In the genomic region with DNA sequence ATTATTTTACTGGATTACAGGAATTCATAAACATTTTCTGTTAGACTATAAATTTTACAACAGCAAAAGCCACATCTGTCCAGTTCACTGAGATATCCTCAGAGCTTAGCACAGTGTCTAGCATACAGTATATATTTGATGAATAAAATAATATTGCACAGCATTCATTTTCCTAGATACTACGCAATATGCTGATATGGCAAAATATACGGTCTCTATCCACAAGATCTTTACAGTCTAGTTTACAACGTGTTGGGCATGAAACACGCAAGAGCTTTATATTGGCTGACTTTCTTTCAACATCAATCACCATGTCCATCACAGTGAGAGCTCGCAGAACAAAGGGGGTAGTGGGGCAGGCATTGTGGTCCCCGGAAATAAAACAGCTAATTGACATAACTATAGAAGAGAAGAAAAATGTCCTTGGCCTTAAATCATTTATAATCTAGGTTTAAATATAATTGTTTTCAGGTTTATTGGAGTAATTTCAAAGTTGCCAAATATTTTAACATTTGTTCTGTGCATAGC, we compare ENCODE assay signal across 20 cellular contexts. TPM values are rescaled to one million over a fixed set of nuclear protein-coding genes. Genes with fewer than 3 reads are reported as not detected.
DNase-seq lines count a peak whose midpoint lies in the region; ATAC-seq, FAIRE-seq and TF ChIP-seq lines count a peak whose summit lies in the region.
"Had no signal": no experiment of that assay in that cellular context is flagged by ENCODE, and none has a peak within 500 bp of the region (broad histone marks: within the 10 kb centered on the region; RNA-seq: fewer than 3 reads in every experiment).

No MANE protein-coding gene starts in this region.

- H3K9me3 Mint-ChIP-seq in memory B cell, result no peaks in the 10 kb centered on the region
- H3K9me3 Mint-ChIP-seq: CD4-positive, alpha-beta T cell had no signal

- no peak for TF ChIP-seq RAD21 in A549 (conservative IDR thresholded peaks at IDR 0.05 in 1 of 2, IDR thresholded peaks at IDR 0.05 in 1 of 2)

- no peak overlapping the region for H3K4me3 Mint-ChIP-seq in memory B cell
- H3K4me3 Mint-ChIP-seq: CD4-positive, alpha-beta T cell had no signal

- CTCF ChIA-PET in A549 (lab: Yijun Ruan, JAX), result interaction anchor here (0.9 to 17.2 kb wide), 9 partner anchors 10 to 238 kb away, joined by 3 to 417 read pairs (median 5); no protein-coding TSS in a partner anchor

- POLR2A ChIA-PET in A549 (lab: Yijun Ruan, JAX), result no interaction called here

- H3K27me3 Mint-ChIP-seq in memory B cell, result no peaks in the 10 kb centered on the region
- H3K27me3 Mint-ChIP-seq: CD4-positive, alpha-beta T cell had no signal

- DNase-seq in A549 (ENCODE audit: low read depth in 1 of 2, low spot score in 1 of 2), result no peak
- peak; percentile 50 to 74 for DNase-seq in HAP-1 (ENCODE audit: low spot score in 2 of 2)
- no peak for DNase-seq in SK-N-MC (ENCODE audit: low read depth, low spot score)
- no peak for DNase-seq in memory B cell (ENCODE audit: low spot score in 2 of 2)
- DNase-seq in ACHN, result no peak
- no peak for DNase-seq in G401 (ENCODE audit: low spot score)
- DNase-seq: 8988T; AML-193; Caco-2; CD4-positive, alpha-beta T cell; Kasumi-1 had no signal

- in situ Hi-C loops in HAP-1 (cut with MboI; ENCODE audit: low sequenced_read_pairs) (loop anchor here (5.0 kb wide), 1 partner anchor 79 kb away; no protein-coding TSS in a partner anchor), ACHN (cut with HindIII; ENCODE audit: low pct_ligation_motif_present, low pct_unique_long_range_greater_than_20kb, low sequenced_read_pairs) (no loop called here), G401 (cut with HindIII; ENCODE audit: low sequenced_read_pairs) (no loop called here)

- peaks cover 15% of the 10 kb centered on the region for H3K36me3 Mint-ChIP-seq in memory B cell

- no peaks in the 10 kb centered on the region for H3K36me3 ChIP-seq in HAP-1 (replicated peaks)
- no peaks in the 10 kb centered on the region for H3K36me3 ChIP-seq in SK-N-MC (ENCODE audit: insufficient read depth, low read length)

- H3K27me3 ChIP-seq in HAP-1 (ENCODE audit: low read depth), result no peaks in the 10 kb centered on the region

- WGBS in A549 (ENCODE audit: missing lambda C conversion rate), result 94% methylated on average over 6 of the region's 6 CpGs

- ATAC-seq in A549 (no peak), memory B cell (ENCODE audit: low read depth) (no peak), GM18498 (IDR thresholded peaks at IDR 0.05; ENCODE audit: unreplicated experiment) (no peak), HG02852 (IDR thresholded peaks at IDR 0.05; ENCODE audit: unreplicated experiment) (no peak)
- ATAC-seq: GM12878, HCT116 had no signal

- peaks cover 13% of the 10 kb centered on the region for H3K4me1 ChIP-seq in A549
- peaks cover 12% of the 10 kb centered on the region for H3K4me1 ChIP-seq in HAP-1
- H3K4me1 ChIP-seq: Caco-2 had no signal

- no peak for TF ChIP-seq CTCF in A549 (IDR thresholded peaks at IDR 0.05)

- TF ChIP-seq EP300 in A549 (IDR thresholded peaks at IDR 0.05), result no peak

- no peak for FAIRE-seq in A549 (lab: Jason Lieb, UNC)
- FAIRE-seq: D721Med, GM12878, GM19239, H54 had no signal

- H3K4me2 ChIP-seq in A549, result no peak overlapping the region

- peak overlapping the region; percentile 34 for H3K9ac ChIP-seq in SK-N-MC (ENCODE audit: insufficient read length)
- H3K9ac ChIP-seq: GM23248 had no signal

- H3K9me3 ChIP-seq in A549, result no peaks in the 10 kb centered on the region
- no peaks in the 10 kb centered on the region for H3K9me3 ChIP-seq in HAP-1
- no peaks in the 10 kb centered on the region for H3K9me3 ChIP-seq in SK-N-MC (ENCODE audit: low read depth, low read length)
- H3K9me3 ChIP-seq: Caco-2 had no signal

- no peak for TF ChIP-seq POLR2A in A549 (IDR thresholded peaks at IDR 0.05; ENCODE audit: low read length)

- H3K4me3 ChIP-seq in A549 (no peak overlapping the region), HAP-1 (no peak overlapping the region), SK-N-MC (no peak overlapping the region; the same call in 1 of the 2 replicates)
- H3K4me3 ChIP-seq: GM12878, GM23248 had no signal

- H3K27ac ChIP-seq in A549, result no peak overlapping the region
- peak overlapping the region; percentile 78 for H3K27ac ChIP-seq in SK-N-MC
- H3K27ac ChIP-seq: C4-2B, GM23248 had no signal

- H3K4me1 Mint-ChIP-seq in memory B cell, result peaks cover 27% of the 10 kb centered on the region

- H3K27ac Mint-ChIP-seq in memory B cell, result peak overlapping the region; percentile 63

TF ChIP-seq in A549, 52 proteins besides CTCF, POLR2A, EP300 and RAD21:
- TF ChIP-seq MAFK (IDR thresholded peaks at IDR 0.05; ENCODE audit: partially characterized antibody) (peak; percentile 99), NFE2L2 (conservative IDR thresholded peaks at IDR 0.05; ENCODE audit: low read length) (no peak)

RNA-seq across cellular contexts. Expression of gene ZNF652, which starts 43.5 kb away (rescaled TPM):
- 13.1 and 14.8 TPM in 2 replicates for polyA plus RNA-seq in A549 (2011; rRNA removed)
- polyA plus RNA-seq in A549 (2012; cell fraction: cytosol; rRNA removed), result 2.8 and 3.4 TPM in 2 replicates
- polyA plus RNA-seq in A549 (2012; cell fraction: nucleus; rRNA removed), result 5.2 and 15.5 TPM in 2 replicates
- 5.5 to 5.7 TPM (median 5.5 TPM) in 3 replicates for polyA plus RNA-seq in A549 (2017; fragmentation: RNase III; extraction: RNeasy Plus Mini Kit Qiagen cat#74134 plus additional on column Dnase treatment)
- 39.4 and 46.5 TPM in 2 replicates for polyA minus RNA-seq in A549 (2011; rRNA and poly(A)+ RNA removed)
- total RNA-seq in G401 (2014; rRNA removed; shearing (Covaris generic)), result 10.2 and 20.2 TPM in 2 replicates

Comparison
In these comparisons a context has a peak if more than half of its experiments do, and no peak if none do; other contexts are left out.
1. DNase-seq: peak in HAP-1 (2 of 2); none in A549 (0 of 2), SK-N-MC (single experiment), memory B cell (0 of 2), ACHN (single experiment) and G401 (single experiment).